7 cellular contexts compared by ENCODE assay signal in the genomic region with DNA sequence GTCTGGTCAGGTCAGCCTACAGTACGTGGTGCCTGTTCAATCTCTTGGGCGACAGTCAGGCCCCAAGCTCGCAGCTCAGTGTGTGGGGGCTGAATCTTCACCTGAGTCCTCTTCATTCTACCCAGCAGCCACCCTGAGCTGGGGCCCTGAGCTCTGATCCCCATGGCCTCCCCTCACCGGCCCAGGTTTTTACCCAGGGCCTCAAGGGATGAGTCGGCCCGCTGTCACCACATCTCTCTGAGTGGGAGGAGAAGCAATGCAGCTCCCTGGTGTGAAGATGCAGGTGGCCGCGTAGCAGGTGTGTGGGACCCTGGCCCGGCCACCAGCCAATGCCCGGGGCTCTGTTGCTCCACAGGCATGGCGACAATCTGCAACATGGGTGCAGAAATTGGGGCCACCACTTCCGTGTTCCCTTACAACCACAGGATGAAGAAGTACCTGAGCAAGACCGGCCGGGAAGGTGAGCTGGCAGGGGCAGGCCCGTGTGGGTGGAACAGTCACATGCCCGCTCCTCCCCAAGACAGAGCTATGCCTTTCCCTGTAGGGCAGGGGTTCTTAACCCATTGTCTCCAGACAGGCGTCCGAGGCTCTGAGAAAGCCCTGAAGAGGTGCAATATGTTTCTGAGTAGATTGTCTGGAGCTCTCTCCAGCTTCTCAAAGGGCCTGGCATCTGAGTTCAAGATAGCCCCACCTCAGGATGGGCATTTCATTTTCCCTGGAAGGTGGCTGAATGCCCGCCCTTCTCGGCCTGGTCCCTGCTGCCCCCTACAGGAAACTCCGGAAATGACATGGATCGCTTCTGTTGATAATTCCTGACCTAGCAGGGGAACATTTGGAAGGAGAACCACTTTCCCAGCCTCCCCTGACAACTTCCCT. TPM values are rescaled to one million over a fixed set of nuclear protein-coding genes. Genes with fewer than 3 reads are reported as not detected.
DNase-seq lines count a peak whose midpoint lies in the region; ATAC-seq, FAIRE-seq and TF ChIP-seq lines count a peak whose summit lies in the region.

No MANE protein-coding gene starts in this region.

- H3K27ac Mint-ChIP-seq in mesothelial cell of epicardium: no peak overlapping the region

- DNase-seq in G401 (ENCODE audit: low spot score) (peak; percentile 90), endothelial cell of umbilical vein (ENCODE audit: low read depth, low spot score) (peak; percentile 64), mesothelial cell of epicardium (ENCODE audit: low spot score in 2 of 2, unreplicated experiment in 2 of 2) (peak in 1 of 2 experiments; percentile 82), thyroid gland (peak; percentile 64 to 75), GOT3 (lab: John Stamatoyannopoulos, UW) (no peak)

- H2AFZ ChIP-seq in Loucy (ENCODE audit: low read length): no peak overlapping the region
- H2AFZ ChIP-seq in endothelial cell of umbilical vein (ENCODE audit: low read depth, low read length): no peak overlapping the region

- TF ChIP-seq POLR2A in endothelial cell of umbilical vein (IDR thresholded peaks at IDR 0.05; ENCODE audit: low read depth, low read length): no peak
- no peak for TF ChIP-seq POLR2A in thyroid gland (IDR thresholded peaks at IDR 0.05)

- H3K36me3 ChIP-seq in Loucy (ENCODE audit: insufficient read depth, low read length) (peaks cover 60% of the 10 kb centered on the region; the same call in 1 of the 2 replicates), endothelial cell of umbilical vein (ENCODE audit: control insufficient read depth in 2 of 2, extremely low read depth in 1 of 2, insufficient read depth in 2 of 2, low read length in 2 of 2) (peaks cover 0 to 19% of the 10 kb centered on the region in 2 experiments), thyroid gland (peaks cover 16 to 33% of the 10 kb centered on the region in 2 donors)

- no peaks in the 10 kb centered on the region for H3F3A ChIP-seq in Loucy (ENCODE audit: low read depth)

- dilution Hi-C loops in endothelial cell of umbilical vein (cut with MboI; ENCODE audit: extremely low pct_ligation_motif_present, low sequenced_read_pairs): no loop called here

- H3K27me3 ChIP-seq in Loucy (ENCODE audit: insufficient read depth, low read length, poor library complexity, severe bottlenecking) (no peaks in the 10 kb centered on the region), endothelial cell of umbilical vein (ENCODE audit: control insufficient read depth in 2 of 2, insufficient read depth in 2 of 2, low read length in 2 of 2) (no peaks in the 10 kb centered on the region), thyroid gland (no peaks in the 10 kb centered on the region)

- H3K4me1 ChIP-seq in Loucy (ENCODE audit: insufficient read depth, low read length, poor library complexity, severe bottlenecking) (peaks cover 5% of the 10 kb centered on the region), endothelial cell of umbilical vein (ENCODE audit: control insufficient read depth, extremely low read depth, insufficient read depth, low read length) (peaks cover 3% of the 10 kb centered on the region), thyroid gland (peaks cover 0 to 11% of the 10 kb centered on the region in 2 donors)

- H3K9me1 ChIP-seq in endothelial cell of umbilical vein (replicated peaks; ENCODE audit: control insufficient read depth, extremely low read depth, insufficient read depth, low read length): no peaks in the 10 kb centered on the region

- H3K9me3 Mint-ChIP-seq in mesothelial cell of epicardium: no peaks in the 10 kb centered on the region

- H3K36me3 Mint-ChIP-seq in mesothelial cell of epicardium: peaks cover 11% of the 10 kb centered on the region

- peaks cover 14% of the 10 kb centered on the region for H3K4me1 Mint-ChIP-seq in mesothelial cell of epicardium

- no peaks in the 10 kb centered on the region for H3K9me3 ChIP-seq in Loucy (ENCODE audit: insufficient read depth, low read depth, low read length)
- H3K9me3 ChIP-seq in endothelial cell of umbilical vein (replicated peaks; ENCODE audit: control insufficient read depth, insufficient read depth, low read length): no peaks in the 10 kb centered on the region
- H3K9me3 ChIP-seq in thyroid gland: no peaks in the 10 kb centered on the region

- H3K27ac ChIP-seq in endothelial cell of umbilical vein (ENCODE audit: insufficient read depth, low read depth, low read length) (no peak overlapping the region), thyroid gland (peak overlapping the region in 1 of 3 donors; percentile 11)

- no TSS peak for BruUV-seq in endothelial cell of umbilical vein (replicated peaks; lab: Mats Ljungman, UMichigan)

- no peaks in the 10 kb centered on the region for H3K27me3 Mint-ChIP-seq in mesothelial cell of epicardium (ENCODE audit: low read depth)

- H3K4me3 ChIP-seq in Loucy (ENCODE audit: low read length, poor library complexity, severe bottlenecking) (no peak overlapping the region), endothelial cell of umbilical vein (replicated peaks in 1 of 3; ENCODE audit: insufficient read depth in 1 of 3, low read depth in 1 of 3, low read length in 3 of 3) (no peak overlapping the region), thyroid gland (replicated peaks in 1 of 3) (no peak overlapping the region)

- H3K9ac ChIP-seq in Loucy (ENCODE audit: low read depth, low read length, poor library complexity, severe bottlenecking) (no peak overlapping the region), endothelial cell of umbilical vein (replicated peaks; ENCODE audit: extremely low read depth, insufficient read depth, low read length) (no peak overlapping the region)

- TF ChIP-seq CTCF in Loucy (conservative IDR thresholded peaks at IDR 0.05; ENCODE audit: low read length) (peak; percentile 89), endothelial cell of umbilical vein (IDR thresholded peaks at IDR 0.05; ENCODE audit: extremely low read depth in 1 of 2, insufficient read depth in 1 of 2, low read depth in 1 of 2, low read length in 2 of 2) (peak; percentile 80 to 89), mesothelial cell of epicardium (IDR thresholded peaks at IDR 0.05; ENCODE audit: unreplicated experiment) (peak; percentile 89), thyroid gland (IDR thresholded peaks at IDR 0.05) (peak; percentile 71 to 90 (median 82))

- H3K4me3 Mint-ChIP-seq in mesothelial cell of epicardium: no peak overlapping the region

- no peaks in the 10 kb centered on the region for H3K9me2 ChIP-seq in Loucy (replicated peaks; ENCODE audit: low read depth, low read length)

- POLR2A ChIA-PET in endothelial cell of umbilical vein (lab: Charles Lee): interaction anchor here (0.6 kb wide), 1 partner anchor 66 kb away, joined by 3 read pairs; no protein-coding TSS in a partner anchor

- ATAC-seq in activated CD4-positive, CD25-positive, alpha-beta regulatory T cell treated with anti-CD3 and anti-CD28 coated beads, Interleukin-2, amount 50 U/mL, for 24 hours: peak; percentile 71 to 72

- intact Hi-C loops in endothelial cell of umbilical vein (cut with micrococcal nuclease): loop anchor here (1.0 kb wide), 2 partner anchors 48 to 113 kb away; a partner anchor contains a TSS
- intact Hi-C loops in thyroid gland (cut with DNase I): loop anchor here (5.0 to 10.0 kb wide), 3 partner anchors 63 to 233 kb away; a partner anchor contains a TSS

- 57 to 70% methylated on average over 16 to 17 of the region's 22 CpGs for WGBS in thyroid gland, 2 donors

- H3K79me2 ChIP-seq in Loucy (ENCODE audit: insufficient read depth, low read length) (no peaks in the 10 kb centered on the region), endothelial cell of umbilical vein (ENCODE audit: control insufficient read depth, insufficient read depth, low read length) (no peaks in the 10 kb centered on the region)

- peak; percentile 98 for FAIRE-seq in endothelial cell of umbilical vein (lab: Jason Lieb, UNC)

- CTCF ChIA-PET in endothelial cell of umbilical vein (lab: Charles Lee): interaction anchor here (0.6 to 7.5 kb wide), 40 partner anchors 8 to 595 kb away, joined by 3 to 251 read pairs (median 6); a partner anchor contains a TSS

- in situ Hi-C loops in G401 (cut with HindIII; ENCODE audit: low sequenced_read_pairs): no loop called here

- no peak overlapping the region for H3K4me2 ChIP-seq in Loucy (ENCODE audit: low read depth, low read length, poor library complexity, severe bottlenecking)
- no peak overlapping the region for H3K4me2 ChIP-seq in endothelial cell of umbilical vein (ENCODE audit: insufficient read depth, low read length)

- H4K20me1 ChIP-seq in Loucy (ENCODE audit: insufficient read depth, low read length, poor library complexity, severe bottlenecking): no peaks in the 10 kb centered on the region
- H4K20me1 ChIP-seq in endothelial cell of umbilical vein (replicated peaks; ENCODE audit: control insufficient read depth, extremely low read depth, insufficient read depth, low read length): no peaks in the 10 kb centered on the region

RNA-seq across cellular contexts. Expression of a gene that starts 26.9 kb away (rescaled TPM):
- 33.8 and 35.3 TPM in 2 replicates for total RNA-seq in G401 (2014; rRNA removed; shearing (Covaris generic))
- total RNA-seq in endothelial cell of umbilical vein (39.4 and 42.3 TPM in 2 replicates), mesothelial cell of epicardium (41.0 to 47.4 TPM (median 46.6 TPM) in 3 replicates), thyroid gland (10 to 100 TPM; 20.6 to 27.3 (median 25.3) TPM)
- 31.2 and 33.5 TPM in 2 replicates for polyA plus RNA-seq in endothelial cell of umbilical vein
- polyA plus RNA-seq in endothelial cell of umbilical vein (2011; cell fraction: cytosol; rRNA removed): 34.1 and 38.6 TPM in 2 replicates
- 21.3 and 21.6 TPM in 2 replicates for polyA plus RNA-seq in endothelial cell of umbilical vein (2011; cell fraction: nucleus; rRNA removed)
- 31.3 and 49.1 TPM in 2 replicates for polyA plus RNA-seq in endothelial cell of umbilical vein (2012)
- polyA minus RNA-seq in endothelial cell of umbilical vein: 27.3 and 37.1 TPM in 2 replicates
- 12.7 TPM for polyA minus RNA-seq in endothelial cell of umbilical vein (2011; cell fraction: cytosol; rRNA and poly(A)+ RNA removed)
- 13.7 and 17.2 TPM in 2 replicates for polyA minus RNA-seq in endothelial cell of umbilical vein (2011; cell fraction: nucleus; rRNA and poly(A)+ RNA removed)

RNA-seq across cellular contexts. Expression of a gene that starts 43.4 kb away (rescaled TPM):
- total RNA-seq in G401 (2014; rRNA removed; shearing (Covaris generic)): 10.6 and 11.2 TPM in 2 replicates
- total RNA-seq in endothelial cell of umbilical vein (not detected in 2 replicates), mesothelial cell of epicardium (15.6 to 18.3 TPM (median 17.7 TPM) in 3 replicates), thyroid gland (1 to 10 TPM in 2 of 4 donors, under 1 TPM in 2; 0.54 to 1.2 (median 0.97) TPM)
- not detected in 2 replicates for polyA plus RNA-seq in endothelial cell of umbilical vein
- not detected in 2 replicates for polyA plus RNA-seq in endothelial cell of umbilical vein (2011; cell fraction: cytosol; rRNA removed)
- polyA plus RNA-seq in endothelial cell of umbilical vein (2011; cell fraction: nucleus; rRNA removed): 0.04 TPM in 1 of 2 replicates, not detected in the other
- 0.15 TPM in 1 of 2 replicates, not detected in the other for polyA plus RNA-seq in endothelial cell of umbilical vein (2012)
- polyA minus RNA-seq in endothelial cell of umbilical vein: not detected in 2 replicates
- polyA minus RNA-seq in endothelial cell of umbilical vein (2011; cell fraction: cytosol; rRNA and poly(A)+ RNA removed): 0.61 TPM
- polyA minus RNA-seq in endothelial cell of umbilical vein (2011; cell fraction: nucleus; rRNA and poly(A)+ RNA removed): not detected in 2 replicates

RNA-seq across cellular contexts. Expression of a gene that starts 48.5 kb away (rescaled TPM):
- 171 and 184 TPM in 2 replicates for total RNA-seq in G401 (2014; rRNA removed; shearing (Covaris generic))
- 79.1 and 79.7 TPM in 2 replicates for total RNA-seq in endothelial cell of umbilical vein
- polyA plus RNA-seq in endothelial cell of umbilical vein: 62.0 and 63.8 TPM in 2 replicates
- polyA plus RNA-seq in endothelial cell of umbilical vein (2011; cell fraction: cytosol; rRNA removed): 48.9 and 49.9 TPM in 2 replicates
- 81.7 and 89.1 TPM in 2 replicates for polyA plus RNA-seq in endothelial cell of umbilical vein (2011; cell fraction: nucleus; rRNA removed)
- polyA plus RNA-seq in endothelial cell of umbilical vein (2012): 72.1 and 81.8 TPM in 2 replicates
- polyA minus RNA-seq in endothelial cell of umbilical vein: 53.7 and 54.7 TPM in 2 replicates
- polyA minus RNA-seq in endothelial cell of umbilical vein (2011; cell fraction: cytosol; rRNA and poly(A)+ RNA removed): 20.1 TPM
- polyA minus RNA-seq in endothelial cell of umbilical vein (2011; cell fraction: nucleus; rRNA and poly(A)+ RNA removed): 35.2 and 43.7 TPM in 2 replicates
- 66.9 to 69.9 TPM (median 69.4 TPM) in 3 replicates for total RNA-seq in mesothelial cell of epicardium
- 100 to 1,000 TPM in 3 of 4 donors, 10 to 100 TPM in 1; 81.3 to 205 (median 135) TPM for total RNA-seq in thyroid gland

RNA-seq across cellular contexts. Expression of a gene that starts 48.9 kb away (rescaled TPM):
- 133 and 134 TPM in 2 replicates for total RNA-seq in G401 (2014; rRNA removed; shearing (Covaris generic))
- total RNA-seq in endothelial cell of umbilical vein (55.9 and 63.7 TPM in 2 replicates), mesothelial cell of epicardium (38.0 to 47.8 TPM (median 44.2 TPM) in 3 replicates), thyroid gland (10 to 100 TPM; 22.4 to 58.3 (median 39.4) TPM)
- polyA plus RNA-seq in endothelial cell of umbilical vein: 51.8 and 61.1 TPM in 2 replicates
- polyA plus RNA-seq in endothelial cell of umbilical vein (2011; cell fraction: cytosol; rRNA removed): 65.5 and 70.9 TPM in 2 replicates
- 27.0 and 36.6 TPM in 2 replicates for polyA plus RNA-seq in endothelial cell of umbilical vein (2011; cell fraction: nucleus; rRNA removed)
- 38.4 and 51.8 TPM in 2 replicates for polyA plus RNA-seq in endothelial cell of umbilical vein (2012)
- polyA minus RNA-seq in endothelial cell of umbilical vein: 54.0 and 58.0 TPM in 2 replicates
- polyA minus RNA-seq in endothelial cell of umbilical vein (2011; cell fraction: cytosol; rRNA and poly(A)+ RNA removed): 18.6 TPM
- polyA minus RNA-seq in endothelial cell of umbilical vein (2011; cell fraction: nucleus; rRNA and poly(A)+ RNA removed): 7.7 and 9.0 TPM in 2 replicates
